Comparison of ENCODE assay signal across 9 cellular contexts in the genomic region with DNA sequence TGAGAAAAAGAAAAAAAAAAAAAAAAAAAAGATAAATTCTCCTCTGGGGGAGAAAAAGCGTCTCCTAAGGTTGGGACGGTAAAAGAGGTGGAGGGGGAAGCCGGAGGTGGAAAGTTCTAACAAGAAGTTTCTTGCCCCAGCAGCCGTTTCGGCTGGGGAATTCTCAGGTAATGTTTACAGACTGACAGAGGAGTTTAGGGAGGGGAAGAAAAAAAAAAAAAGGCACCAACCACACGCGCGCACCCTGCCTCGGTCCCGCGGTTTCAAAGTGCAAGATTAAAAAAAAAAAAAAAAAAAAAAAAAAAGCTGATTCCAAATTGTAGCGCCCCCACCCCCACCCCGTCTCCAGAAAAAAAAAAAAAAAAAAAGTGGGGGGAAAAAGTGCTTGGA. TPM values are rescaled to one million over a fixed set of nuclear protein-coding genes. Genes with fewer than 3 reads are reported as not detected.
DNase-seq lines count a peak whose midpoint lies in the region; ATAC-seq, FAIRE-seq and TF ChIP-seq lines count a peak whose summit lies in the region.
"Had no signal": no experiment of that assay in that cellular context is flagged by ENCODE, and none has a peak within 500 bp of the region (broad histone marks: within the 10 kb centered on the region; RNA-seq: fewer than 3 reads in every experiment).

No MANE protein-coding gene starts in this region.

- H3K4me3 Mint-ChIP-seq in T-helper 17 cell (peak overlapping the region; percentile 98), neural crest cell (peak overlapping the region; percentile 98)

- peaks cover 39% of the 10 kb centered on the region for H3K4me1 ChIP-seq in ectodermal cell (ENCODE audit: control insufficient read depth, insufficient read depth, low read length)

- H3K27ac ChIP-seq in ectodermal cell (ENCODE audit: insufficient read depth, low read depth, low read length, poor library complexity, severe bottlenecking) = no peak overlapping the region
- H3K27ac ChIP-seq: KMS-11 had no signal

- H3K9me3 ChIP-seq in T-helper 17 cell (ENCODE audit: control insufficient read depth, low read length, poor library complexity, severe bottlenecking) (no peaks in the 10 kb centered on the region), ectodermal cell (ENCODE audit: control insufficient read depth, low read length) (no peaks in the 10 kb centered on the region)

- no peak for FAIRE-seq in HTR-8/SVneo (lab: Jason Lieb, UNC)

- no peaks in the 10 kb centered on the region for H3K27me3 Mint-ChIP-seq in T-helper 17 cell
- H3K27me3 Mint-ChIP-seq in neural crest cell (ENCODE audit: low read depth) = peaks cover 68% of the 10 kb centered on the region

- TF ChIP-seq CTCF in GM12864 (IDR thresholded peaks at IDR 0.05; ENCODE audit: low read depth, low read length, missing control alignments) = no peak
- no peak for TF ChIP-seq CTCF in neural crest cell (conservative IDR thresholded peaks at IDR 0.05)

- H3K27me3 ChIP-seq in ectodermal cell (ENCODE audit: control insufficient read depth, insufficient read depth, low read length, poor library complexity, severe bottlenecking) = peaks cover 57% of the 10 kb centered on the region

- peak overlapping the region; percentile 50 for H3K4me3 ChIP-seq in GM12864 (ENCODE audit: low read depth, low read length)
- H3K4me3 ChIP-seq in ectodermal cell (ENCODE audit: insufficient read depth, low read depth, low read length) = peak overlapping the region; percentile 72

- 0% methylated on average over 5 to 9 of the region's 13 CpGs for WGBS in ectodermal cell, 2 experiments

- no peaks in the 10 kb centered on the region for H3K36me3 ChIP-seq in ectodermal cell (ENCODE audit: control insufficient read depth, insufficient read depth, low read length)

- DNase-seq in GM12864 (ENCODE audit: low read depth) = no peak
- DNase-seq in T-helper 17 cell = peak in 2 of 3 donors; percentile 37 to 43
- no peak for DNase-seq in neural crest cell (ENCODE audit: low read depth, low spot score)
- DNase-seq in T1000 (lab: John Stamatoyannopoulos, UW) = no peak
- DNase-seq in HTR-8/SVneo (ENCODE audit: insufficient read length, low spot score) = no peak

- peaks cover under 1% of the 10 kb centered on the region for H3K36me3 Mint-ChIP-seq in T-helper 17 cell (ENCODE audit: low read depth)
- H3K36me3 Mint-ChIP-seq in neural crest cell (ENCODE audit: low read depth) = no peaks in the 10 kb centered on the region

- H3K4me1 Mint-ChIP-seq in T-helper 17 cell = peaks cover 53% of the 10 kb centered on the region
- peaks cover 43% of the 10 kb centered on the region for H3K4me1 Mint-ChIP-seq in neural crest cell

- peak overlapping the region; percentile 96 for H3K27ac Mint-ChIP-seq in T-helper 17 cell
- H3K27ac Mint-ChIP-seq in neural crest cell (ENCODE audit: unreplicated experiment) = no peak overlapping the region

- H3K9me3 Mint-ChIP-seq in neural crest cell = no peaks in the 10 kb centered on the region

- peak; percentile 64 for ATAC-seq in T-helper 17 cell
- ATAC-seq in HG03354 (IDR thresholded peaks at IDR 0.05; ENCODE audit: poor library complexity, severe bottlenecking, unreplicated experiment) = no peak
- ATAC-seq in HG02870 (IDR thresholded peaks at IDR 0.05; ENCODE audit: unreplicated experiment) = no peak

RNA-seq across cellular contexts. Expression of a gene that starts 0.5 kb away (rescaled TPM):
- total RNA-seq in T-helper 17 cell (10 to 100 TPM; 31.0 to 38.3 TPM), neural crest cell (0.91 and 1.8 TPM in 2 replicates)
- 1.4 TPM for polyA plus RNA-seq in ectodermal cell (2013, experiment 1 of 4)
- 1.6 TPM for polyA plus RNA-seq in ectodermal cell (2013, experiment 2 of 4)
- 0.64 TPM for polyA plus RNA-seq in ectodermal cell (2013, experiment 3 of 4)
- polyA plus RNA-seq in ectodermal cell (2013, experiment 4 of 4) = 1.8 TPM

RNA-seq across cellular contexts. Expression of a gene that starts 26.4 kb away (rescaled TPM):
- total RNA-seq in T-helper 17 cell = not detected
- not detected for polyA plus RNA-seq in ectodermal cell (2013, experiment 1 of 4)
- not detected for polyA plus RNA-seq in ectodermal cell (2013, experiment 2 of 4)
- polyA plus RNA-seq in ectodermal cell (2013, experiment 3 of 4) = not detected
- polyA plus RNA-seq in ectodermal cell (2013, experiment 4 of 4) = not detected
- total RNA-seq in neural crest cell = not detected in 2 replicates

Comparison
In these comparisons a context has a peak if more than half of its experiments do, and no peak if none do; other contexts are left out.
1. DNase-seq: peak in T-helper 17 cell (2 of 3); none in GM12864 (single experiment), neural crest cell (single experiment), T1000 (single experiment) and HTR-8/SVneo (single experiment).
2. RNA of a gene that starts 0.5 kb away (total RNA-seq): 31.0 to 38.3 TPM in T-helper 17 cell; 0.91 to 1.8 TPM in neural crest cell; every median in the first group is over 10 times any median in the second.